ENCODE assay signal across 1 cellular context in genomic region chr12:64694130-64695078, GRCh38.
TF ChIP-seq lines count a peak whose summit lies in the region.

No MANE protein-coding gene starts in this region.

TF ChIP-seq in SK-N-SH, 30 proteins besides CTCF, POLR2A, EP300 and RAD21:
- TF ChIP-seq ZBTB33 (IDR thresholded peaks at IDR 0.05; ENCODE audit: borderline replicate concordance, low read depth), result no peak
- TF ChIP-seq POLR2AphosphoS5 (IDR thresholded peaks at IDR 0.05; ENCODE audit: low read depth, low read length), result no peak
- no peak for TF ChIP-seq PBX3 (IDR thresholded peaks at IDR 0.05)
- no peak for TF ChIP-seq MAX (IDR thresholded peaks at IDR 0.05; ENCODE audit: low read depth)
- no peak for TF ChIP-seq MXI1 (IDR thresholded peaks at IDR 0.05; ENCODE audit: low read depth, low read length)
- TF ChIP-seq SMC3 (IDR thresholded peaks at IDR 0.05; ENCODE audit: low read depth, low read length), result no peak
- TF ChIP-seq GATA2 (CRISPR knock-in tag; IDR thresholded peaks at IDR 0.05), result no peak
- TF ChIP-seq CHD2 (IDR thresholded peaks at IDR 0.05; ENCODE audit: low read length, partially characterized antibody), result no peak
- TF ChIP-seq MEF2A (IDR thresholded peaks at IDR 0.05; ENCODE audit: borderline replicate concordance, low read depth), result no peak
- TF ChIP-seq RFX5 (IDR thresholded peaks at IDR 0.05; ENCODE audit: low read length), result no peak
- no peak for TF ChIP-seq REST (IDR thresholded peaks at IDR 0.05; ENCODE audit: low read depth, low read length)
- TF ChIP-seq FOXM1 (IDR thresholded peaks at IDR 0.05; ENCODE audit: low read depth), result no peak
- no peak for TF ChIP-seq RCOR1 (IDR thresholded peaks at IDR 0.05; ENCODE audit: low read length)
- TF ChIP-seq USF1 (IDR thresholded peaks at IDR 0.05; ENCODE audit: borderline replicate concordance, low read depth), result no peak
- no peak for TF ChIP-seq FOXJ3 (CRISPR knock-in tag; IDR thresholded peaks at IDR 0.05)
- TF ChIP-seq EZH2phosphoT487 (IDR thresholded peaks at IDR 0.05; ENCODE audit: borderline replicate concordance, low read depth), result no peak
- no peak for TF ChIP-seq IRF3 (IDR thresholded peaks at IDR 0.05; ENCODE audit: low read depth, low read length)
